In the genomic region with DNA sequence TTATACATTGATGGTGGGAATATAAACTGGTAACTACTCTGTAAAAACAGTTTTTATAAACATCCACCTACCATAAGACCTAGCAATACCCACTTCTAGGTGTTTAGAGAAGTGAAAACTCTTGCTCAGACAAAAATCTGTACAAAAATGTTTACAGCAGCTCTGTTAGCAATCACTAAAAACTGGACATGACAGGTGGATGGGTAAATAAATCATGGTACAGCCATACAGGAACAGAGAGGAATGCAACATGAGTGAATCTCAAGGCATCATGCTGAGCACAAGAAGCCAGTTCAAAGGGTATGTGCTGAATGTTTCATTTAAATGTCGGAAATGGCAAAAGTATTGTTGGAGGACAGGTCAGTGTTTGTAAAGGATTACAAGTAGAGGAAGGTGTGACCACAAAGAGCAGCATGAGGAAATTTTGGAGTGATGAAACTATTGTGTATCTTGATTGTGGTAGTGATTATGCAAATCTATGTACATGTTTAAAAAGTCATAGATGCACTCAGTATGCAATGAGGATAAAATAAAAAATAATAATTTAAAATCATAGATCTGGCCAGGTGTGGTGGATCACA, we compare ENCODE assay signal across 19 cellular contexts.
DNase-seq lines count a peak whose midpoint lies in the region; ATAC-seq and TF ChIP-seq lines count a peak whose summit lies in the region.
"Had no signal": no experiment of that assay in that cellular context is flagged by ENCODE, and none has a peak within 500 bp of the region (broad histone marks: within the 10 kb centered on the region; RNA-seq: fewer than 3 reads in every experiment).

No MANE protein-coding gene starts in this region.

- peak overlapping the region; percentile 66 for H3K27ac Mint-ChIP-seq in T-helper 2 cell treated with Interferon-gamma antibody and Interleukin-4, amounts not matched to agents 5 μg/mL and 100 μg/mL, for 36 hours
- H3K27ac Mint-ChIP-seq in nephron = peak overlapping the region; percentile 4 to 37 (median 8)
- H3K27ac Mint-ChIP-seq: dendritic cell treated with granulocyte-macrophage colony-stimulating factor and Interleukin-4, amounts not matched to agents 40 ng/mL and 50 ng/mL, for 4 days had no signal

- H3K4me1 Mint-ChIP-seq in T-helper 2 cell treated with Interferon-gamma antibody and Interleukin-4, amounts not matched to agents 5 μg/mL and 100 μg/mL, for 36 hours (ENCODE audit: low read depth) = peaks cover 25% of the 10 kb centered on the region
- peaks cover 17% of the 10 kb centered on the region for H3K4me1 Mint-ChIP-seq in nephron

- ATAC-seq in SK-N-SH treated with all-trans-retinoic acid at 6 μM for 48 hours = peak; percentile 3; the same call in 1 of the 3 replicates
- ATAC-seq: activated CD4-positive, CD25-positive, alpha-beta regulatory T cell treated with anti-CD3 and anti-CD28 coated beads, Interleukin-2, amount 50 U/mL, for 24 hours; heart right ventricle; left ventricle myocardium superior; Panc1 had no signal

- no peaks in the 10 kb centered on the region for H3K36me3 Mint-ChIP-seq in T-helper 2 cell treated with Interferon-gamma antibody and Interleukin-4, amounts not matched to agents 5 μg/mL and 100 μg/mL, for 36 hours (ENCODE audit: low read depth)
- H3K36me3 Mint-ChIP-seq in nephron (ENCODE audit: low read depth) = no peaks in the 10 kb centered on the region

- POLR2A ChIA-PET in HEK293T (lab: Yijun Ruan, JAX) = interaction anchor here (1.1 to 2.2 kb wide), 2 partner anchors 12 to 108 kb away, joined by 4 to 10 read pairs; a partner anchor contains a TSS

- H3K4me3 Mint-ChIP-seq in T-helper 2 cell treated with Interferon-gamma antibody and Interleukin-4, amounts not matched to agents 5 μg/mL and 100 μg/mL, for 36 hours = peak overlapping the region; percentile 12
- H3K4me3 Mint-ChIP-seq in nephron = peak overlapping the region in 1 of 3 experiments; percentile 16
- H3K4me3 Mint-ChIP-seq: dendritic cell treated with granulocyte-macrophage colony-stimulating factor and Interleukin-4, amounts not matched to agents 40 ng/mL and 50 ng/mL, for 4 days had no signal

- TF ChIP-seq CTCF in nephron (IDR thresholded peaks at IDR 0.05; ENCODE audit: unreplicated experiment in 3 of 3) = no peak

- no peak for DNase-seq in T-helper 2 cell treated with Interferon-gamma antibody and Interleukin-4, amounts not matched to agents 5 μg/mL and 100 μg/mL, for 36 hours (ENCODE audit: low spot score)
- no peak for DNase-seq in T-helper 2 cell
- no peak for DNase-seq in HEK293T (ENCODE audit: extremely low spot score)
- DNase-seq in stimulated activated naive CD4-positive, alpha-beta T cell (lab: John Stamatoyannopoulos, UW) = no peak
- DNase-seq in nucleus accumbens (lab: John Stamatoyannopoulos, UW) = no peak
- DNase-seq in cerebellar cortex (ENCODE audit: low spot score) = no peak
- DNase-seq: Calu3, heart right ventricle, left ventricle myocardium superior, MM.1S, NCI-H1930, NCI-H226, NCI-H82, occipital lobe had no signal

- no peaks in the 10 kb centered on the region for H3K27me3 Mint-ChIP-seq in T-helper 2 cell treated with Interferon-gamma antibody and Interleukin-4, amounts not matched to agents 5 μg/mL and 100 μg/mL, for 36 hours (ENCODE audit: low read depth)
- no peaks in the 10 kb centered on the region for H3K27me3 Mint-ChIP-seq in nephron (ENCODE audit: low read depth)
- H3K27me3 Mint-ChIP-seq: dendritic cell treated with granulocyte-macrophage colony-stimulating factor and Interleukin-4, amounts not matched to agents 40 ng/mL and 50 ng/mL, for 4 days had no signal

- no peaks in the 10 kb centered on the region for H3K9me3 Mint-ChIP-seq in T-helper 2 cell treated with Interferon-gamma antibody and Interleukin-4, amounts not matched to agents 5 μg/mL and 100 μg/mL, for 36 hours
- H3K9me3 Mint-ChIP-seq in nephron = no peaks in the 10 kb centered on the region
- H3K9me3 Mint-ChIP-seq: dendritic cell treated with granulocyte-macrophage colony-stimulating factor and Interleukin-4, amounts not matched to agents 40 ng/mL and 50 ng/mL, for 4 days had no signal

- CTCF ChIA-PET in HEK293T (lab: Yijun Ruan, JAX) = no interaction called here

TF ChIP-seq in HEK293T, 16 proteins besides CTCF, POLR2A, EP300 and RAD21:
- TF ChIP-seq, protein P1, sequence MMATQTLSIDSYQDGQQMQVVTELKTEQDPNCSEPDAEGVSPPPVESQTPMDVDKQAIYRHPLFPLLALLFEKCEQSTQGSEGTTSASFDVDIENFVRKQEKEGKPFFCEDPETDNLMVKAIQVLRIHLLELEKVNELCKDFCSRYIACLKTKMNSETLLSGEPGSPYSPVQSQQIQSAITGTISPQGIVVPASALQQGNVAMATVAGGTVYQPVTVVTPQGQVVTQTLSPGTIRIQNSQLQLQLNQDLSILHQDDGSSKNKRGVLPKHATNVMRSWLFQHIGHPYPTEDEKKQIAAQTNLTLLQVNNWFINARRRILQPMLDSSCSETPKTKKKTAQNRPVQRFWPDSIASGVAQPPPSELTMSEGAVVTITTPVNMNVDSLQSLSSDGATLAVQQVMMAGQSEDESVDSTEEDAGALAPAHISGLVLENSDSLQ (IDR thresholded peaks at IDR 0.05) = peak; percentile 49
- no peak for TF ChIP-seq L3MBTL2 (conservative IDR thresholded peaks at IDR 0.05)

TF ChIP-seq in SK-N-SH treated with all-trans-retinoic acid at 6 μM for 48 hours, 23 proteins besides CTCF, POLR2A, EP300 and RAD21:
- TF ChIP-seq PPARA (CRISPR knock-in tag; IDR thresholded peaks at IDR 0.05; ENCODE audit: borderline replicate concordance) = no peak
- no peak for TF ChIP-seq TCF4 (CRISPR knock-in tag; IDR thresholded peaks at IDR 0.05; ENCODE audit: borderline replicate concordance)
- no peak for TF ChIP-seq GLIS3 (CRISPR knock-in tag; IDR thresholded peaks at IDR 0.05)
- no peak for TF ChIP-seq ESRRG (CRISPR knock-in tag; IDR thresholded peaks at IDR 0.05)
- peak; percentile 21; the same call in 1 of the 2 replicates for TF ChIP-seq ISL1 (CRISPR knock-in tag; IDR thresholded peaks at IDR 0.05)
- no peak for TF ChIP-seq ZNF8 (CRISPR knock-in tag; IDR thresholded peaks at IDR 0.05)
- no peak for TF ChIP-seq ZNF70 (CRISPR knock-in tag; IDR thresholded peaks at IDR 0.05)
- TF ChIP-seq, protein P2, sequence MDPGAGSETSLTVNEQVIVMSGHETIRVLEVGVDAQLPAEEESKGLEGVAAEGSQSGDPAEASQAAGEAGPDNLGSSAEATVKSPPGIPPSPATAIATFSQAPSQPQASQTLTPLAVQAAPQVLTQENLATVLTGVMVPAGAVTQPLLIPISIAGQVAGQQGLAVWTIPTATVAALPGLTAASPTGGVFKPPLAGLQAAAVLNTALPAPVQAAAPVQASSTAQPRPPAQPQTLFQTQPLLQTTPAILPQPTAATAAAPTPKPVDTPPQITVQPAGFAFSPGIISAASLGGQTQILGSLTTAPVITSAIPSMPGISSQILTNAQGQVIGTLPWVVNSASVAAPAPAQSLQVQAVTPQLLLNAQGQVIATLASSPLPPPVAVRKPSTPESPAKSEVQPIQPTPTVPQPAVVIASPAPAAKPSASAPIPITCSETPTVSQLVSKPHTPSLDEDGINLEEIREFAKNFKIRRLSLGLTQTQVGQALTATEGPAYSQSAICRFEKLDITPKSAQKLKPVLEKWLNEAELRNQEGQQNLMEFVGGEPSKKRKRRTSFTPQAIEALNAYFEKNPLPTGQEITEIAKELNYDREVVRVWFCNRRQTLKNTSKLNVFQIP (CRISPR knock-in tag; IDR thresholded peaks at IDR 0.05; ENCODE audit: borderline replicate concordance, low read depth) = no peak
